ENCODE assay signal across 1 cellular context in the genomic region with DNA sequence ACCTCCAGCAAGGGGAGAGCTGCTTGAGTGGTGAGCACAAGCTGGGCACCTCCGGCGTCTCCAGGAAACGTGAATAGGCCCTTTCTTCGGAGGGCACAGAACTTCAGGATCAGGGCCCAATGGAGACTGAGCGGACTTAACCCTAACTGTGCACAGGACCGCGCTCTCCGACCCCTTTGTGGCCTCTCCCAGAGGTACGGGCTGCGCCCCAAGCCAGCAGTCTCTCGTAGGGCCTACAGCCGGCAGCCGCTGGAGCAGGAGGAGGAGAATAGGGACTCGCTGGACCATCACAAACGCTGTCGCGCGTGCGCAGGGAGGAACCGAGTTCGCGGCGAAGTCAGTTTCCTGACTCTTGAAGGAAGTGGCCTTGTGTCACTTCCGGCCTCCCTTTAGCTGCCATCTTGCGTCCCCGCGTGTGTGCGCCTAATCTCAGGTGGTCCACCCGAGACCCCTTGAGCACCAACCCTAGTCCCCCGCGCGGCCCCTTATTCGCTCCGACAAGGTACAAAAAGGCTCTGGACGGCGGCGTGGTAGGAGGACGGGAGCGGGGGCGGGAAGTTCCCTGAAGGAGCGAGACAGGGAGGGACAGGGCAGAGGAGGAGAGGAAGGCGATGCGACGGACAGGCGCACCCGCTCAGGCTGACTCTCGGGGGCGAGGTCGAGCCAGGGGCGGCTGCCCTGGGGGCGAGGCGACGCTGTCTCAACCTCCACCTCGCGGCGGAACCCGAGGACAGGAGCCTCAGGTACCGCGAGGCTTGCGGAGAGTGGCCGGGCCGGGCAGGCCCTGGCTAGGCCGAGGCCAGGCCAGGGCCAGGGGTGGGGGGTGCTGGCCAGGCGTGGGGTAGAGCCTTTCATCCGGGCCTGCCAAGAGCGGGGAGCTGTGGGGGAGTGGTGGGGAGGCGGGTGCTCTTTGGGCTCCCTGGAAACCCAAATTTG.
TF ChIP-seq lines count a peak whose summit lies in the region.

A gene (plus strand): TSS at position 386 of the 936 bp plus-strand sequence. CDS start 226 bp downstream, at position 612.

TF ChIP-seq in WTC11, 78 proteins besides CTCF, POLR2A, EP300 and RAD21 (continued from another document and continues in another):
- TF ChIP-seq, protein P1, sequence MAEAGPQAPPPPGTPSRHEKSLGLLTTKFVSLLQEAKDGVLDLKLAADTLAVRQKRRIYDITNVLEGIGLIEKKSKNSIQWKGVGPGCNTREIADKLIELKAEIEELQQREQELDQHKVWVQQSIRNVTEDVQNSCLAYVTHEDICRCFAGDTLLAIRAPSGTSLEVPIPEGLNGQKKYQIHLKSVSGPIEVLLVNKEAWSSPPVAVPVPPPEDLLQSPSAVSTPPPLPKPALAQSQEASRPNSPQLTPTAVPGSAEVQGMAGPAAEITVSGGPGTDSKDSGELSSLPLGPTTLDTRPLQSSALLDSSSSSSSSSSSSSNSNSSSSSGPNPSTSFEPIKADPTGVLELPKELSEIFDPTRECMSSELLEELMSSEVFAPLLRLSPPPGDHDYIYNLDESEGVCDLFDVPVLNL (CRISPR knock-in tag; IDR thresholded peaks at IDR 0.05; ENCODE audit: borderline replicate concordance, low read depth) = no peak
- TF ChIP-seq ESRRA (CRISPR knock-in tag; IDR thresholded peaks at IDR 0.05; ENCODE audit: borderline replicate concordance) = peak; percentile 26; the same call in 1 of the 2 replicates
- TF ChIP-seq, protein P2, sequence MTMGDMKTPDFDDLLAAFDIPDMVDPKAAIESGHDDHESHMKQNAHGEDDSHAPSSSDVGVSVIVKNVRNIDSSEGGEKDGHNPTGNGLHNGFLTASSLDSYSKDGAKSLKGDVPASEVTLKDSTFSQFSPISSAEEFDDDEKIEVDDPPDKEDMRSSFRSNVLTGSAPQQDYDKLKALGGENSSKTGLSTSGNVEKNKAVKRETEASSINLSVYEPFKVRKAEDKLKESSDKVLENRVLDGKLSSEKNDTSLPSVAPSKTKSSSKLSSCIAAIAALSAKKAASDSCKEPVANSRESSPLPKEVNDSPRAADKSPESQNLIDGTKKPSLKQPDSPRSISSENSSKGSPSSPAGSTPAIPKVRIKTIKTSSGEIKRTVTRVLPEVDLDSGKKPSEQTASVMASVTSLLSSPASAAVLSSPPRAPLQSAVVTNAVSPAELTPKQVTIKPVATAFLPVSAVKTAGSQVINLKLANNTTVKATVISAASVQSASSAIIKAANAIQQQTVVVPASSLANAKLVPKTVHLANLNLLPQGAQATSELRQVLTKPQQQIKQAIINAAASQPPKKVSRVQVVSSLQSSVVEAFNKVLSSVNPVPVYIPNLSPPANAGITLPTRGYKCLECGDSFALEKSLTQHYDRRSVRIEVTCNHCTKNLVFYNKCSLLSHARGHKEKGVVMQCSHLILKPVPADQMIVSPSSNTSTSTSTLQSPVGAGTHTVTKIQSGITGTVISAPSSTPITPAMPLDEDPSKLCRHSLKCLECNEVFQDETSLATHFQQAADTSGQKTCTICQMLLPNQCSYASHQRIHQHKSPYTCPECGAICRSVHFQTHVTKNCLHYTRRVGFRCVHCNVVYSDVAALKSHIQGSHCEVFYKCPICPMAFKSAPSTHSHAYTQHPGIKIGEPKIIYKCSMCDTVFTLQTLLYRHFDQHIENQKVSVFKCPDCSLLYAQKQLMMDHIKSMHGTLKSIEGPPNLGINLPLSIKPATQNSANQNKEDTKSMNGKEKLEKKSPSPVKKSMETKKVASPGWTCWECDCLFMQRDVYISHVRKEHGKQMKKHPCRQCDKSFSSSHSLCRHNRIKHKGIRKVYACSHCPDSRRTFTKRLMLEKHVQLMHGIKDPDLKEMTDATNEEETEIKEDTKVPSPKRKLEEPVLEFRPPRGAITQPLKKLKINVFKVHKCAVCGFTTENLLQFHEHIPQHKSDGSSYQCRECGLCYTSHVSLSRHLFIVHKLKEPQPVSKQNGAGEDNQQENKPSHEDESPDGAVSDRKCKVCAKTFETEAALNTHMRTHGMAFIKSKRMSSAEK (CRISPR knock-in tag; IDR thresholded peaks at IDR 0.05; ENCODE audit: borderline replicate concordance) = no peak
- TF ChIP-seq TP53 (CRISPR knock-in tag; IDR thresholded peaks at IDR 0.05) = peak; percentile 70
- TF ChIP-seq, protein P3, sequence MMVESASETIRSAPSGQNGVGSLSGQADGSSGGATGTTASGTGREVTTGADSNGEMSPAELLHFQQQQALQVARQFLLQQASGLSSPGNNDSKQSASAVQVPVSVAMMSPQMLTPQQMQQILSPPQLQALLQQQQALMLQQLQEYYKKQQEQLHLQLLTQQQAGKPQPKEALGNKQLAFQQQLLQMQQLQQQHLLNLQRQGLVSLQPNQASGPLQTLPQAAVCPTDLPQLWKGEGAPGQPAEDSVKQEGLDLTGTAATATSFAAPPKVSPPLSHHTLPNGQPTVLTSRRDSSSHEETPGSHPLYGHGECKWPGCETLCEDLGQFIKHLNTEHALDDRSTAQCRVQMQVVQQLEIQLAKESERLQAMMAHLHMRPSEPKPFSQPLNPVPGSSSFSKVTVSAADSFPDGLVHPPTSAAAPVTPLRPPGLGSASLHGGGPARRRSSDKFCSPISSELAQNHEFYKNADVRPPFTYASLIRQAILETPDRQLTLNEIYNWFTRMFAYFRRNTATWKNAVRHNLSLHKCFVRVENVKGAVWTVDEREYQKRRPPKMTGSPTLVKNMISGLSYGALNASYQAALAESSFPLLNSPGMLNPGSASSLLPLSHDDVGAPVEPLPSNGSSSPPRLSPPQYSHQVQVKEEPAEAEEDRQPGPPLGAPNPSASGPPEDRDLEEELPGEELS (CRISPR knock-in tag; IDR thresholded peaks at IDR 0.05) = no peak; the same call in 1 of the 2 replicates
- TF ChIP-seq, protein P4, sequence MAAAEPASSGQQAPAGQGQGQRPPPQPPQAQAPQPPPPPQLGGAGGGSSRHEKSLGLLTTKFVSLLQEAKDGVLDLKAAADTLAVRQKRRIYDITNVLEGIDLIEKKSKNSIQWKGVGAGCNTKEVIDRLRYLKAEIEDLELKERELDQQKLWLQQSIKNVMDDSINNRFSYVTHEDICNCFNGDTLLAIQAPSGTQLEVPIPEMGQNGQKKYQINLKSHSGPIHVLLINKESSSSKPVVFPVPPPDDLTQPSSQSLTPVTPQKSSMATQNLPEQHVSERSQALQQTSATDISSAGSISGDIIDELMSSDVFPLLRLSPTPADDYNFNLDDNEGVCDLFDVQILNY (CRISPR knock-in tag; IDR thresholded peaks at IDR 0.05) = no peak
- TF ChIP-seq CBFB (CRISPR knock-in tag; IDR thresholded peaks at IDR 0.05; ENCODE audit: low read depth) = no peak
- TF ChIP-seq ETV6 (CRISPR knock-in tag; IDR thresholded peaks at IDR 0.05) = peak; percentile 96
- no peak; the same call in 1 of the 2 replicates for TF ChIP-seq ZNF138 (CRISPR knock-in tag; conservative IDR thresholded peaks at IDR 0.05)
- TF ChIP-seq, protein P5, sequence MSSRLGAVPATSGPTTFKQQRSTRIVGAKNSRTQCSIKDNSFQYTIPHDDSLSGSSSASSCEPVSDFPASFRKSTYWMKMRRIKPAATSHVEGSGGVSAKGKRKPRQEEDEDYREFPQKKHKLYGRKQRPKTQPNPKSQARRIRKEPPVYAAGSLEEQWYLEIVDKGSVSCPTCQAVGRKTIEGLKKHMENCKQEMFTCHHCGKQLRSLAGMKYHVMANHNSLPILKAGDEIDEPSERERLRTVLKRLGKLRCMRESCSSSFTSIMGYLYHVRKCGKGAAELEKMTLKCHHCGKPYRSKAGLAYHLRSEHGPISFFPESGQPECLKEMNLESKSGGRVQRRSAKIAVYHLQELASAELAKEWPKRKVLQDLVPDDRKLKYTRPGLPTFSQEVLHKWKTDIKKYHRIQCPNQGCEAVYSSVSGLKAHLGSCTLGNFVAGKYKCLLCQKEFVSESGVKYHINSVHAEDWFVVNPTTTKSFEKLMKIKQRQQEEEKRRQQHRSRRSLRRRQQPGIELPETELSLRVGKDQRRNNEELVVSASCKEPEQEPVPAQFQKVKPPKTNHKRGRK (CRISPR knock-in tag; IDR thresholded peaks at IDR 0.05; ENCODE audit: borderline replicate concordance) = no peak
- TF ChIP-seq MXD4 (CRISPR knock-in tag; IDR thresholded peaks at IDR 0.05; ENCODE audit: borderline replicate concordance) = no peak
- TF ChIP-seq CREM (CRISPR knock-in tag; IDR thresholded peaks at IDR 0.05) = peak; percentile 47; the same call in 1 of the 2 replicates
- TF ChIP-seq, protein P6, sequence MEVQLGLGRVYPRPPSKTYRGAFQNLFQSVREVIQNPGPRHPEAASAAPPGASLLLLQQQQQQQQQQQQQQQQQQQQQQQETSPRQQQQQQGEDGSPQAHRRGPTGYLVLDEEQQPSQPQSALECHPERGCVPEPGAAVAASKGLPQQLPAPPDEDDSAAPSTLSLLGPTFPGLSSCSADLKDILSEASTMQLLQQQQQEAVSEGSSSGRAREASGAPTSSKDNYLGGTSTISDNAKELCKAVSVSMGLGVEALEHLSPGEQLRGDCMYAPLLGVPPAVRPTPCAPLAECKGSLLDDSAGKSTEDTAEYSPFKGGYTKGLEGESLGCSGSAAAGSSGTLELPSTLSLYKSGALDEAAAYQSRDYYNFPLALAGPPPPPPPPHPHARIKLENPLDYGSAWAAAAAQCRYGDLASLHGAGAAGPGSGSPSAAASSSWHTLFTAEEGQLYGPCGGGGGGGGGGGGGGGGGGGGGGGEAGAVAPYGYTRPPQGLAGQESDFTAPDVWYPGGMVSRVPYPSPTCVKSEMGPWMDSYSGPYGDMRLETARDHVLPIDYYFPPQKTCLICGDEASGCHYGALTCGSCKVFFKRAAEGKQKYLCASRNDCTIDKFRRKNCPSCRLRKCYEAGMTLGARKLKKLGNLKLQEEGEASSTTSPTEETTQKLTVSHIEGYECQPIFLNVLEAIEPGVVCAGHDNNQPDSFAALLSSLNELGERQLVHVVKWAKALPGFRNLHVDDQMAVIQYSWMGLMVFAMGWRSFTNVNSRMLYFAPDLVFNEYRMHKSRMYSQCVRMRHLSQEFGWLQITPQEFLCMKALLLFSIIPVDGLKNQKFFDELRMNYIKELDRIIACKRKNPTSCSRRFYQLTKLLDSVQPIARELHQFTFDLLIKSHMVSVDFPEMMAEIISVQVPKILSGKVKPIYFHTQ (CRISPR knock-in tag; IDR thresholded peaks at IDR 0.05) = no peak
- peak; percentile 43; the same call in 1 of the 2 replicates for TF ChIP-seq TCF7 (CRISPR knock-in tag; IDR thresholded peaks at IDR 0.05; ENCODE audit: low read depth)
- TF ChIP-seq TEAD1 (CRISPR knock-in tag; IDR thresholded peaks at IDR 0.05) = peak; percentile 54; the same call in 1 of the 2 replicates
- no peak for TF ChIP-seq JAZF1 (CRISPR knock-in tag; IDR thresholded peaks at IDR 0.05)
- no peak for TF ChIP-seq NFATC4 (CRISPR knock-in tag; IDR thresholded peaks at IDR 0.05)
- no peak for TF ChIP-seq CREB1 (CRISPR knock-in tag; IDR thresholded peaks at IDR 0.05)
- TF ChIP-seq, protein P7, sequence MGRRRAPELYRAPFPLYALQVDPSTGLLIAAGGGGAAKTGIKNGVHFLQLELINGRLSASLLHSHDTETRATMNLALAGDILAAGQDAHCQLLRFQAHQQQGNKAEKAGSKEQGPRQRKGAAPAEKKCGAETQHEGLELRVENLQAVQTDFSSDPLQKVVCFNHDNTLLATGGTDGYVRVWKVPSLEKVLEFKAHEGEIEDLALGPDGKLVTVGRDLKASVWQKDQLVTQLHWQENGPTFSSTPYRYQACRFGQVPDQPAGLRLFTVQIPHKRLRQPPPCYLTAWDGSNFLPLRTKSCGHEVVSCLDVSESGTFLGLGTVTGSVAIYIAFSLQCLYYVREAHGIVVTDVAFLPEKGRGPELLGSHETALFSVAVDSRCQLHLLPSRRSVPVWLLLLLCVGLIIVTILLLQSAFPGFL (CRISPR knock-in tag; IDR thresholded peaks at IDR 0.05; ENCODE audit: borderline replicate concordance) = no peak
- TF ChIP-seq, protein P8, sequence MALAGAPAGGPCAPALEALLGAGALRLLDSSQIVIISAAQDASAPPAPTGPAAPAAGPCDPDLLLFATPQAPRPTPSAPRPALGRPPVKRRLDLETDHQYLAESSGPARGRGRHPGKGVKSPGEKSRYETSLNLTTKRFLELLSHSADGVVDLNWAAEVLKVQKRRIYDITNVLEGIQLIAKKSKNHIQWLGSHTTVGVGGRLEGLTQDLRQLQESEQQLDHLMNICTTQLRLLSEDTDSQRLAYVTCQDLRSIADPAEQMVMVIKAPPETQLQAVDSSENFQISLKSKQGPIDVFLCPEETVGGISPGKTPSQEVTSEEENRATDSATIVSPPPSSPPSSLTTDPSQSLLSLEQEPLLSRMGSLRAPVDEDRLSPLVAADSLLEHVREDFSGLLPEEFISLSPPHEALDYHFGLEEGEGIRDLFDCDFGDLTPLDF (CRISPR knock-in tag; IDR thresholded peaks at IDR 0.05) = no peak
- TF ChIP-seq, protein P9, sequence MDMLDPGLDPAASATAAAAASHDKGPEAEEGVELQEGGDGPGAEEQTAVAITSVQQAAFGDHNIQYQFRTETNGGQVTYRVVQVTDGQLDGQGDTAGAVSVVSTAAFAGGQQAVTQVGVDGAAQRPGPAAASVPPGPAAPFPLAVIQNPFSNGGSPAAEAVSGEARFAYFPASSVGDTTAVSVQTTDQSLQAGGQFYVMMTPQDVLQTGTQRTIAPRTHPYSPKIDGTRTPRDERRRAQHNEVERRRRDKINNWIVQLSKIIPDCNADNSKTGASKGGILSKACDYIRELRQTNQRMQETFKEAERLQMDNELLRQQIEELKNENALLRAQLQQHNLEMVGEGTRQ (CRISPR knock-in tag; IDR thresholded peaks at IDR 0.05) = 0 out of 2 replicates have a peak, but pooled peaks have one; percentile 31
- TF ChIP-seq PRRX2 (CRISPR knock-in tag; IDR thresholded peaks at IDR 0.05) = no peak
- TF ChIP-seq, protein P10, sequence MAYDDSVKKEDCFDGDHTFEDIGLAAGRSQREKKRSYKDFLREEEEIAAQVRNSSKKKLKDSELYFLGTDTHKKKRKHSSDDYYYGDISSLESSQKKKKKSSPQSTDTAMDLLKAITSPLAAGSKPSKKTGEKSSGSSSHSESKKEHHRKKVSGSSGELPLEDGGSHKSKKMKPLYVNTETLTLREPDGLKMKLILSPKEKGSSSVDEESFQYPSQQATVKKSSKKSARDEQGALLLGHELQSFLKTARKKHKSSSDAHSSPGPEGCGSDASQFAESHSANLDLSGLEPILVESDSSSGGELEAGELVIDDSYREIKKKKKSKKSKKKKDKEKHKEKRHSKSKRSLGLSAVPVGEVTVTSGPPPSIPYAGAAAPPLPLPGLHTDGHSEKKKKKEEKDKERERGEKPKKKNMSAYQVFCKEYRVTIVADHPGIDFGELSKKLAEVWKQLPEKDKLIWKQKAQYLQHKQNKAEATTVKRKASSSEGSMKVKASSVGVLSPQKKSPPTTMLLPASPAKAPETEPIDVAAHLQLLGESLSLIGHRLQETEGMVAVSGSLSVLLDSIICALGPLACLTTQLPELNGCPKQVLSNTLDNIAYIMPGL (CRISPR knock-in tag; IDR thresholded peaks at IDR 0.05) = peak; percentile 31; the same call in 1 of the 2 replicates
- TF ChIP-seq, protein P11, sequence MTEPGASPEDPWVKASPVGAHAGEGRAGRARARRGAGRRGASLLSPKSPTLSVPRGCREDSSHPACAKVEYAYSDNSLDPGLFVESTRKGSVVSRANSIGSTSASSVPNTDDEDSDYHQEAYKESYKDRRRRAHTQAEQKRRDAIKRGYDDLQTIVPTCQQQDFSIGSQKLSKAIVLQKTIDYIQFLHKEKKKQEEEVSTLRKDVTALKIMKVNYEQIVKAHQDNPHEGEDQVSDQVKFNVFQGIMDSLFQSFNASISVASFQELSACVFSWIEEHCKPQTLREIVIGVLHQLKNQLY (CRISPR knock-in tag; IDR thresholded peaks at IDR 0.05) = no peak
- TF ChIP-seq OVOL2 (CRISPR knock-in tag; IDR thresholded peaks at IDR 0.05; ENCODE audit: borderline replicate concordance) = no peak
- TF ChIP-seq, protein P12, sequence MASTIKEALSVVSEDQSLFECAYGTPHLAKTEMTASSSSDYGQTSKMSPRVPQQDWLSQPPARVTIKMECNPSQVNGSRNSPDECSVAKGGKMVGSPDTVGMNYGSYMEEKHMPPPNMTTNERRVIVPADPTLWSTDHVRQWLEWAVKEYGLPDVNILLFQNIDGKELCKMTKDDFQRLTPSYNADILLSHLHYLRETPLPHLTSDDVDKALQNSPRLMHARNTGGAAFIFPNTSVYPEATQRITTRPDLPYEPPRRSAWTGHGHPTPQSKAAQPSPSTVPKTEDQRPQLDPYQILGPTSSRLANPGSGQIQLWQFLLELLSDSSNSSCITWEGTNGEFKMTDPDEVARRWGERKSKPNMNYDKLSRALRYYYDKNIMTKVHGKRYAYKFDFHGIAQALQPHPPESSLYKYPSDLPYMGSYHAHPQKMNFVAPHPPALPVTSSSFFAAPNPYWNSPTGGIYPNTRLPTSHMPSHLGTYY (CRISPR knock-in tag; IDR thresholded peaks at IDR 0.05) = no peak
- TF ChIP-seq ZNF396 (CRISPR knock-in tag; IDR thresholded peaks at IDR 0.05; ENCODE audit: borderline replicate concordance) = no peak
- no peak for TF ChIP-seq ZNF416 (CRISPR knock-in tag; IDR thresholded peaks at IDR 0.05)
